Comparison of ENCODE assay signal across 30 cellular contexts in genomic region chr4:68948985-68949384, GRCh38. TPM values are rescaled to one million over a fixed set of nuclear protein-coding genes. Genes with fewer than 3 reads are reported as not detected.
"Had no signal": no experiment of that assay in that cellular context is flagged by ENCODE, and none has a peak within 500 bp of the region (broad histone marks: within the 10 kb centered on the region; RNA-seq: fewer than 3 reads in every experiment).

No MANE protein-coding gene starts in this region.

- H3K9me3 Mint-ChIP-seq: activated B cell treated with CpG ODN at 0.5 μM for 24 hours; activated CD8-positive, alpha-beta T cell treated with anti-CD3 and anti-CD28 coated beads for 36 hours; activated T-cell treated with anti-CD3 and anti-CD28 coated beads, Interleukin-2, amount 50 U/mL, for 72 hours; T-helper 2 cell treated with Interferon-gamma antibody and Interleukin-4, amounts not matched to agents 5 μg/mL and 100 μg/mL, for 36 hours had no signal

- H3K4me1 ChIP-seq: gastrocnemius medialis, lower lobe of right lung, prostate gland, spleen, suprapubic skin, tibial artery had no signal

- H3K9me3 ChIP-seq: gastrocnemius medialis, lower lobe of right lung, ovary, prostate gland, suprapubic skin, tibial artery had no signal

- ATAC-seq: activated CD8-positive, alpha-beta memory T cell treated with anti-CD3 and anti-CD28 coated beads, Interleukin-2, amount 10 ng/mL, durations not matched to agents 7 days and 5 days; activated CD8-positive, alpha-beta T cell treated with anti-CD3 and anti-CD28 coated beads for 36 hours; activated T-cell treated with anti-CD3 and anti-CD28 coated beads, Interleukin-2, amount 50 U/mL, for 72 hours; gastrocnemius medialis; lower lobe of right lung had no signal

- H3K36me3 Mint-ChIP-seq: activated CD8-positive, alpha-beta memory T cell treated with anti-CD3 and anti-CD28 coated beads, Interleukin-2, amount 10 ng/mL, durations not matched to agents 7 days and 5 days; activated naive CD8-positive, alpha-beta T cell; naive B cell had no signal

- H3K4me3 ChIP-seq: gastrocnemius medialis, lower lobe of right lung, ovary, prostate gland, spleen, suprapubic skin, tibial artery had no signal

- DNase-seq: activated B cell treated with CpG ODN at 0.5 μM for 24 hours; activated CD4-positive, alpha-beta T cell treated with anti-CD3 and anti-CD28 coated beads, Interleukin-2, amount 50 U/mL, for 1 hour; activated CD8-positive, alpha-beta memory T cell treated with anti-CD3 and anti-CD28 coated beads, Interleukin-2, amount 10 ng/mL, durations not matched to agents 7 days and 5 days; activated CD8-positive, alpha-beta T cell treated with anti-CD3 and anti-CD28 coated beads for 36 hours; activated naive CD4-positive, alpha-beta T cell treated with Interleukin-2 at 50 U/mL for 16 hours; activated T-cell treated with anti-CD3 and anti-CD28 coated beads for 4 hours; activated T-cell treated with anti-CD3 and anti-CD28 coated beads, Interleukin-2, amount 50 U/mL, for 72 hours; anterior cingulate cortex; dermis blood vessel endothelial cell; effector CD8-positive, alpha-beta T cell; erythroblast; gastrocnemius medialis; hippocampal formation; lower lobe of right lung; naive B cell; ovary; spleen; stimulated activated naive CD4-positive, alpha-beta T cell; T-helper 1 cell; tibial artery had no signal

- H3K4me3 Mint-ChIP-seq: activated B cell treated with CpG ODN at 0.5 μM for 24 hours; activated CD8-positive, alpha-beta memory T cell treated with anti-CD3 and anti-CD28 coated beads, Interleukin-2, amount 10 ng/mL, durations not matched to agents 7 days and 5 days; activated CD8-positive, alpha-beta T cell treated with anti-CD3 and anti-CD28 coated beads for 36 hours; activated naive CD8-positive, alpha-beta T cell; activated T-cell treated with anti-CD3 and anti-CD28 coated beads, Interleukin-2, amount 50 U/mL, for 72 hours; central memory CD8-positive, alpha-beta T cell; naive B cell; T-helper 2 cell treated with Interferon-gamma antibody and Interleukin-4, amounts not matched to agents 5 μg/mL and 100 μg/mL, for 36 hours had no signal

- H3K27ac ChIP-seq: gastrocnemius medialis, lower lobe of right lung, ovary, prostate gland, spleen, suprapubic skin, tibial artery had no signal

- H3K4me1 Mint-ChIP-seq: activated B cell treated with CpG ODN at 0.5 μM for 24 hours; activated CD8-positive, alpha-beta memory T cell treated with anti-CD3 and anti-CD28 coated beads, Interleukin-2, amount 10 ng/mL, durations not matched to agents 7 days and 5 days; central memory CD8-positive, alpha-beta T cell; naive B cell had no signal

- FAIRE-seq: bronchial epithelial cell, endometrium, keratinocyte had no signal

- H3K27me3 Mint-ChIP-seq: activated B cell treated with CpG ODN at 0.5 μM for 24 hours; activated CD8-positive, alpha-beta memory T cell treated with anti-CD3 and anti-CD28 coated beads, Interleukin-2, amount 10 ng/mL, durations not matched to agents 7 days and 5 days; activated CD8-positive, alpha-beta T cell treated with anti-CD3 and anti-CD28 coated beads for 36 hours; activated naive CD8-positive, alpha-beta T cell; central memory CD8-positive, alpha-beta T cell; naive B cell had no signal

- H3K27me3 ChIP-seq: gastrocnemius medialis, ovary, spleen, suprapubic skin, tibial artery had no signal

- H3K27ac Mint-ChIP-seq: activated B cell treated with CpG ODN at 0.5 μM for 24 hours; activated CD8-positive, alpha-beta memory T cell treated with anti-CD3 and anti-CD28 coated beads, Interleukin-2, amount 10 ng/mL, durations not matched to agents 7 days and 5 days; activated CD8-positive, alpha-beta T cell treated with anti-CD3 and anti-CD28 coated beads for 36 hours; activated naive CD8-positive, alpha-beta T cell; activated T-cell treated with anti-CD3 and anti-CD28 coated beads, Interleukin-2, amount 50 U/mL, for 72 hours; naive B cell; T-helper 2 cell treated with Interferon-gamma antibody and Interleukin-4, amounts not matched to agents 5 μg/mL and 100 μg/mL, for 36 hours had no signal

- H3K36me3 ChIP-seq: gastrocnemius medialis, lower lobe of right lung, ovary, prostate gland, spleen, suprapubic skin, tibial artery had no signal

RNA-seq across cellular contexts. Expression of gene UGT2A3, which starts 2.6 kb away (rescaled TPM):
- total RNA-seq: activated B cell treated with CpG ODN at 0.5 μM for 24 hours; activated CD8-positive, alpha-beta memory T cell treated with anti-CD3 and anti-CD28 coated beads, Interleukin-2, amount 10 ng/mL, durations not matched to agents 7 days and 5 days; activated CD8-positive, alpha-beta T cell treated with anti-CD3 and anti-CD28 coated beads for 36 hours; activated T-cell treated with anti-CD3 and anti-CD28 coated beads, Interleukin-2, amount 50 U/mL, for 72 hours; bronchial epithelial cell; lower lobe of right lung; prostate gland; spleen had no signal
- polyA plus RNA-seq: keratinocyte, neural cell, ovary, spleen, urinary bladder had no signal
